9 cellular contexts compared by ENCODE assay signal in genomic region chr20:6007529-6008103, GRCh38. TPM values are rescaled to one million over a fixed set of nuclear protein-coding genes. Genes with fewer than 3 reads are reported as not detected.
DNase-seq lines count a peak whose midpoint lies in the region; FAIRE-seq and TF ChIP-seq lines count a peak whose summit lies in the region.
"Had no signal": no experiment of that assay in that cellular context is flagged by ENCODE, and none has a peak within 500 bp of the region (broad histone marks: within the 10 kb centered on the region; RNA-seq: fewer than 3 reads in every experiment).

No MANE protein-coding gene starts in this region.

- TF ChIP-seq CTCF in osteocyte (IDR thresholded peaks at IDR 0.05): no peak

- peaks cover 0 to 36% (median 17%) of the 10 kb centered on the region in 3 donors for H3K36me3 Mint-ChIP-seq in CD8-positive, alpha-beta memory T cell
- peaks cover 19% of the 10 kb centered on the region for H3K36me3 Mint-ChIP-seq in osteocyte (ENCODE audit: unreplicated experiment)

- DNase-seq in CD8-positive, alpha-beta memory T cell: no peak
- DNase-seq in NT2/D1 (ENCODE audit: low read depth, low spot score): no peak
- DNase-seq in osteocyte (ENCODE audit: extremely low spot score, unreplicated experiment): no peak
- DNase-seq in iPS-NIHi11 (ENCODE audit: low spot score): no peak
- DNase-seq in NCI-H510A treated with DMSO at 0.1 percent for 48 hours (lab: John Stamatoyannopoulos, UW): no peak
- DNase-seq in NCI-H1105 treated with DMSO at 0.1 percent for 48 hours (lab: John Stamatoyannopoulos, UW): no peak
- no peak for DNase-seq in NCI-H1417 treated with DMSO at 0.1 percent for 48 hours (lab: John Stamatoyannopoulos, UW)

- no peaks in the 10 kb centered on the region for H3K9me3 ChIP-seq in CD8-positive, alpha-beta memory T cell (ENCODE audit: low read length)
- H3K9me3 ChIP-seq in NT2/D1 (ENCODE audit: insufficient read depth, low read length): no peaks in the 10 kb centered on the region

- H3K4me3 ChIP-seq in CD8-positive, alpha-beta memory T cell (ENCODE audit: low read length): peak overlapping the region; percentile 16
- peak overlapping the region; percentile 86 for H3K4me3 ChIP-seq in NT2/D1 (ENCODE audit: insufficient read length, low read depth)

- peaks cover 39 to 63% (median 49%) of the 10 kb centered on the region in 3 donors for H3K4me1 Mint-ChIP-seq in CD8-positive, alpha-beta memory T cell
- peaks cover 28% of the 10 kb centered on the region for H3K4me1 Mint-ChIP-seq in osteocyte (ENCODE audit: unreplicated experiment)

- H3K27ac Mint-ChIP-seq in CD8-positive, alpha-beta memory T cell: peak overlapping the region in 7 of 8 donors; percentile 43 to 97 (median 63)
- H3K27ac Mint-ChIP-seq in osteocyte (ENCODE audit: unreplicated experiment): peak overlapping the region; percentile 40

- no peaks in the 10 kb centered on the region for H3K27me3 ChIP-seq in CD8-positive, alpha-beta memory T cell (ENCODE audit: insufficient read depth, low read length, poor library complexity, severe bottlenecking)
- H3K27me3 ChIP-seq in NT2/D1 (ENCODE audit: insufficient read depth, insufficient read length): no peaks in the 10 kb centered on the region

- peak overlapping the region; percentile 95 to 100 (median 98) for H3K4me3 Mint-ChIP-seq in CD8-positive, alpha-beta memory T cell
- H3K4me3 Mint-ChIP-seq in osteocyte (ENCODE audit: unreplicated experiment): peak overlapping the region; percentile 92

- H3K27ac ChIP-seq in CD8-positive, alpha-beta memory T cell (ENCODE audit: low read depth, low read length): peak overlapping the region; percentile 81

- H3K9ac ChIP-seq in NT2/D1 (ENCODE audit: insufficient read length, low read depth): no peak overlapping the region

- CTCF ChIA-PET in CD8-positive, alpha-beta memory T cell (lab: Charles Lee): interaction anchor here (1.4 to 2.0 kb wide), 2 partner anchors 9 to 478 kb away, joined by 3 to 5 read pairs; no protein-coding TSS in a partner anchor

- H3K4me1 ChIP-seq in CD8-positive, alpha-beta memory T cell (ENCODE audit: insufficient read depth, low read length): peaks cover 25% of the 10 kb centered on the region
- H3K4me1 ChIP-seq in NT2/D1 (ENCODE audit: insufficient read depth, insufficient read length): no peaks in the 10 kb centered on the region

- peak; percentile 77 for FAIRE-seq in endometrium (lab: Jason Lieb, UNC)

- peaks cover 0 to 1% of the 10 kb centered on the region in 2 donors for H3K27me3 Mint-ChIP-seq in CD8-positive, alpha-beta memory T cell
- H3K27me3 Mint-ChIP-seq in osteocyte (ENCODE audit: unreplicated experiment): no peaks in the 10 kb centered on the region

- no peaks in the 10 kb centered on the region for H3K9me3 Mint-ChIP-seq in CD8-positive, alpha-beta memory T cell
- H3K9me3 Mint-ChIP-seq in osteocyte (ENCODE audit: unreplicated experiment): no peaks in the 10 kb centered on the region

- POLR2A ChIA-PET in CD8-positive, alpha-beta memory T cell (lab: Charles Lee): interaction anchor here (0.5 kb wide), 1 partner anchor 952 kb away, joined by 4 read pairs; no protein-coding TSS in a partner anchor

- H3K36me3 ChIP-seq in CD8-positive, alpha-beta memory T cell (ENCODE audit: insufficient read depth, low read length): peaks cover 11% of the 10 kb centered on the region
- H3K36me3 ChIP-seq in NT2/D1 (ENCODE audit: insufficient read depth, insufficient read length, low read length): peaks cover 27% of the 10 kb centered on the region

RNA-seq across cellular contexts. Expression of gene CRLS1, which starts 1.7 kb away (rescaled TPM):
- total RNA-seq in CD8-positive, alpha-beta memory T cell: 10 to 100 TPM; 54.9 to 59.1 TPM
- 39.6 TPM for polyA plus RNA-seq in CD8-positive, alpha-beta memory T cell
- 32.5 and 40.7 TPM in 2 replicates for total RNA-seq in osteocyte

RNA-seq across cellular contexts. Expression of gene LRRN4, which starts 46.2 kb away (rescaled TPM):
- not detected for total RNA-seq in CD8-positive, alpha-beta memory T cell
- not detected for polyA plus RNA-seq in CD8-positive, alpha-beta memory T cell
- total RNA-seq in osteocyte: not detected in 2 replicates
- total RNA-seq: lung microvascular endothelial cell had no signal

RNA-seq across cellular contexts. Expression of gene MCM8, which starts 57.2 kb away (rescaled TPM):
- 10 to 100 TPM; 31.9 to 33.8 TPM for total RNA-seq in CD8-positive, alpha-beta memory T cell
- polyA plus RNA-seq in CD8-positive, alpha-beta memory T cell: 0.35 TPM
- total RNA-seq in osteocyte: 6.3 and 7.1 TPM in 2 replicates

RNA-seq across cellular contexts. Expression of gene TRMT6, which starts 57.3 kb away (rescaled TPM):
- total RNA-seq in CD8-positive, alpha-beta memory T cell: 10 to 100 TPM; 35.8 to 38.5 TPM
- 14.6 TPM for polyA plus RNA-seq in CD8-positive, alpha-beta memory T cell
- total RNA-seq in osteocyte: 11.1 and 11.4 TPM in 2 replicates
